ENCODE assay signal across 18 cellular contexts in the genomic region with DNA sequence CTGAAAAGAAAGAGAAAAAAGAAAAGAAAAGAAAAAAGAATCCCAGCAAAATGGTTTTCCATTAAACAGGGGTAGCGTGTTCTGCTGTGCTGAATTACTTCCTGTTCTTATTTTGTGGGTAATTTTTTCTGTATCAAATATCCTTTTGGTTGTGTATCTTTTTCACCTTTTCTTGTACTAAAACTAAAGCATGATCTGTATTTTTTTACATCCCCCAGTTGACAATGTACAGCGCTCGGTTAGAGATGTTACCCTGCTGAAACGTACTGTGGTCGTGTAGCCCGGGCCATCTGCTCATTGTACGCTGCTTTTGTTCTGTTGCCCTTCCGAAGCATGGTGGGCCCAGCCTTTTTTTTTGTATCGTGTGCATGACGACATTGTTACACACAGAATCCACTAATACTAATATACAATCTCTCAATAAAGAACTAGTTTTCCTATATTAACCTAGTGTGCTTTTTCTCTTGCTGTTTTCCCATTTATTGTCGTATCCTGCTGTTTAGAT.
DNase-seq lines count a peak whose midpoint lies in the region; ATAC-seq and TF ChIP-seq lines count a peak whose summit lies in the region.
"Had no signal": no experiment of that assay in that cellular context is flagged by ENCODE, and none has a peak within 500 bp of the region (broad histone marks: within the 10 kb centered on the region; RNA-seq: fewer than 3 reads in every experiment).

No MANE protein-coding gene starts in this region.

- H3K27ac ChIP-seq in cardiac muscle cell = peak overlapping the region; percentile 80
- H3K27ac ChIP-seq in OCI-LY7 (ENCODE audit: low read depth, low read length, poor library complexity, severe bottlenecking) = no peak overlapping the region
- peak overlapping the region; percentile 13 for H3K27ac ChIP-seq in lower lobe of right lung
- H3K27ac ChIP-seq: prostate gland had no signal

- intact Hi-C loops in left ventricle myocardium superior (cut with micrococcal nuclease) = no loop called here
- intact Hi-C loops in OCI-LY7 (cut with micrococcal nuclease; ENCODE audit: unreplicated experiment) = no loop called here
- intact Hi-C loops in lower lobe of right lung (cut with DNase I) = no loop called here

- CTCF ChIA-PET in OCI-LY7 (lab: Charles Lee; ENCODE audit: unreplicated experiment) = no interaction called here

- peak overlapping the region; percentile 40; the same call in 1 of the 2 replicates for H3K4me2 ChIP-seq in OCI-LY7 (ENCODE audit: low read length)

- peak overlapping the region; percentile 74 for H2AFZ ChIP-seq in OCI-LY7 (ENCODE audit: low read length)

- H3K9me2 ChIP-seq in OCI-LY7 (ENCODE audit: insufficient read depth, low read length) = no peaks in the 10 kb centered on the region

- POLR2A ChIA-PET in OCI-LY7 (lab: Charles Lee) = interaction anchor here (0.6 kb wide), 1 partner anchor 79 kb away, joined by 3 read pairs; no protein-coding TSS in a partner anchor

- H3K4me1 ChIP-seq in cardiac muscle cell (ENCODE audit: low read depth) (peaks cover 49% of the 10 kb centered on the region), OCI-LY7 (ENCODE audit: insufficient read depth, low read length, poor library complexity, severe bottlenecking) (no peaks in the 10 kb centered on the region), lower lobe of right lung (peaks cover 23% of the 10 kb centered on the region)
- H3K4me1 ChIP-seq: prostate gland had no signal

- TF ChIP-seq CTCF in cardiac muscle cell (IDR thresholded peaks at IDR 0.05; ENCODE audit: low read depth, low read length) (no peak), OCI-LY7 (conservative IDR thresholded peaks at IDR 0.05; ENCODE audit: low read length) (no peak), lower lobe of right lung (IDR thresholded peaks at IDR 0.05) (no peak)

- no peak overlapping the region for H3K4me3 ChIP-seq in cardiac muscle cell
- no peak overlapping the region for H3K4me3 ChIP-seq in OCI-LY7 (ENCODE audit: low read depth, low read length, poor library complexity, severe bottlenecking)
- H3K4me3 ChIP-seq in lower lobe of right lung = no peak overlapping the region
- H3K4me3 ChIP-seq: prostate gland had no signal

- BruUV-seq in OCI-LY7 (replicated peaks; lab: Mats Ljungman, UMichigan) = no TSS peak

- H3K9me3 ChIP-seq in cardiac muscle cell (ENCODE audit: low read depth) (no peaks in the 10 kb centered on the region), OCI-LY7 (ENCODE audit: low read length) (no peaks in the 10 kb centered on the region), lower lobe of right lung (no peaks in the 10 kb centered on the region)
- H3K9me3 ChIP-seq: prostate gland had no signal

- DNase-seq in cardiac muscle cell (ENCODE audit: low read depth in 1 of 2, low spot score in 1 of 2) (no peak), left ventricle myocardium superior (no peak), OCI-LY7 (ENCODE audit: low spot score) (no peak), lower lobe of right lung (no peak), superior temporal gyrus (ENCODE audit: extremely low spot score) (peak; percentile 29), HuH-7 (ENCODE audit: low spot score) (no peak), left lobe of liver (ENCODE audit: low spot score) (no peak)
- DNase-seq: ACHN; activated T-cell treated with anti-CD3 and anti-CD28 coated beads, Interleukin-2, amount 50 U/mL, for 4 hours; COR-L47; erythroblast; kidney; MV-4-11; T-helper 2 cell had no signal

- no peak for ATAC-seq in left ventricle myocardium superior
- ATAC-seq in lower lobe of right lung = no peak
- ATAC-seq in GM21576 (IDR thresholded peaks at IDR 0.05; ENCODE audit: unreplicated experiment) = no peak
- no peak for ATAC-seq in left lobe of liver
- ATAC-seq: activated T-cell treated with anti-CD3 and anti-CD28 coated beads, Interleukin-2, amount 50 U/mL, for 4 hours; HepG2; Panc1 had no signal

- H3K79me2 ChIP-seq in OCI-LY7 (ENCODE audit: insufficient read depth, low read depth, low read length) = no peaks in the 10 kb centered on the region

- H3K36me3 ChIP-seq in cardiac muscle cell (no peaks in the 10 kb centered on the region), OCI-LY7 (ENCODE audit: insufficient read depth, low read length) (no peaks in the 10 kb centered on the region), lower lobe of right lung (no peaks in the 10 kb centered on the region)
- H3K36me3 ChIP-seq: prostate gland had no signal

- H3K27me3 ChIP-seq in cardiac muscle cell (no peaks in the 10 kb centered on the region), lower lobe of right lung (ENCODE audit: low read depth) (peaks cover 39% of the 10 kb centered on the region)

- H4K20me1 ChIP-seq in OCI-LY7 (ENCODE audit: insufficient read depth, low read length) = no peaks in the 10 kb centered on the region
